15 cellular contexts compared by ENCODE assay signal in the genomic region with DNA sequence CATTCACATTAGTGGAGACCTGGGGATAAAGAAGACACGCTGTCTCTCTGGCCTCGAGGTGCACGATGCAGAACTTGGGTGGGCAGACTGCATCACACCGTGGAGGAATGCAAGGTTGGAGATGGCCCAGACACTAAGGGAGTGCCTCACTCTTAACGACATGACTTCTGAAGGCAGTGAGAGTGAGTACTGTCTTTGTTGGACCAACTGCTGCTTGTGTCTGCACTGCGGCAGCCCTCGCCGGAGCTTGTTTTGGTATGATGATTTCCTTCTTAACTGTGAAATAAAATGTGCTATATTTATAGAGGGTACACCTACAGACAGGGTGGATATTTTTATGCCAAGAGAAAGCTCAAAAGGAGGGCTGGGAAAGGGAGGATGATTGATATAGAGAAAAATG.
DNase-seq lines count a peak whose midpoint lies in the region; ATAC-seq and TF ChIP-seq lines count a peak whose summit lies in the region.
"Had no signal": no experiment of that assay in that cellular context is flagged by ENCODE, and none has a peak within 500 bp of the region (broad histone marks: within the 10 kb centered on the region; RNA-seq: fewer than 3 reads in every experiment).

No MANE protein-coding gene starts in this region.

- H3K27ac Mint-ChIP-seq in natural killer cell = peak overlapping the region; percentile 3 to 57
- peak overlapping the region in 1 of 2 donors; percentile 55 for H3K27ac Mint-ChIP-seq in natural killer cell treated with Interleukin-12 subunit alpha and Interleukin-12 subunit beta and Interleukin-15 and Interleukin-18, amount 100 ng/mL, for 72 hours
- peak overlapping the region; percentile 63 for H3K27ac Mint-ChIP-seq in chondrocyte (ENCODE audit: unreplicated experiment)
- H3K27ac Mint-ChIP-seq in mesothelial cell of epicardium = peak overlapping the region; percentile 18
- H3K27ac Mint-ChIP-seq: CD4-positive, alpha-beta T cell had no signal

- H3K36me3 Mint-ChIP-seq in natural killer cell = no peaks in the 10 kb centered on the region
- no peaks in the 10 kb centered on the region for H3K36me3 Mint-ChIP-seq in natural killer cell treated with Interleukin-12 subunit alpha and Interleukin-12 subunit beta and Interleukin-15 and Interleukin-18, amount 100 ng/mL, for 72 hours
- peaks cover 4% of the 10 kb centered on the region for H3K36me3 Mint-ChIP-seq in chondrocyte (ENCODE audit: low read depth)
- no peaks in the 10 kb centered on the region for H3K36me3 Mint-ChIP-seq in mesothelial cell of epicardium

- peaks cover 0 to 7% (median 2%) of the 10 kb centered on the region in 4 donors for H3K36me3 ChIP-seq in stomach

- WGBS in stomach, 5 donors = 83 to 92% (median 90%) methylated on average over 8 of the region's 8 CpGs

- no peaks in the 10 kb centered on the region for H3K27me3 ChIP-seq in stomach

- H3K4me3 ChIP-seq in stomach = no peak overlapping the region
- H3K4me3 ChIP-seq: GM23248 had no signal

- no peaks in the 10 kb centered on the region for H3K9me3 ChIP-seq in stomach

- TF ChIP-seq EP300 in stomach (IDR thresholded peaks at IDR 0.05) = no peak

- no peak overlapping the region for H3K27ac ChIP-seq in stomach
- H3K27ac ChIP-seq: 22Rv1, GM23248 had no signal

- intact Hi-C loops in natural killer cell (cut with micrococcal nuclease) = no loop called here
- intact Hi-C loops in stomach (cut with DNase I; ENCODE audit: low total_unique reads) = no loop called here
- intact Hi-C loops in Right ventricle myocardium superior (cut with DNase I) = no loop called here

- H3K4me3 Mint-ChIP-seq in natural killer cell = no peak overlapping the region
- H3K4me3 Mint-ChIP-seq in natural killer cell treated with Interleukin-12 subunit alpha and Interleukin-12 subunit beta and Interleukin-15 and Interleukin-18, amount 100 ng/mL, for 72 hours = no peak overlapping the region
- no peak overlapping the region for H3K4me3 Mint-ChIP-seq in chondrocyte (ENCODE audit: unreplicated experiment)
- no peak overlapping the region for H3K4me3 Mint-ChIP-seq in mesothelial cell of epicardium
- H3K4me3 Mint-ChIP-seq: CD4-positive, alpha-beta T cell had no signal

- no peaks in the 10 kb centered on the region for H3K27me3 Mint-ChIP-seq in natural killer cell (ENCODE audit: low read depth in 2 of 2)
- no peaks in the 10 kb centered on the region for H3K27me3 Mint-ChIP-seq in natural killer cell treated with Interleukin-12 subunit alpha and Interleukin-12 subunit beta and Interleukin-15 and Interleukin-18, amount 100 ng/mL, for 72 hours
- no peaks in the 10 kb centered on the region for H3K27me3 Mint-ChIP-seq in chondrocyte (ENCODE audit: low read depth)
- peaks cover 2% of the 10 kb centered on the region for H3K27me3 Mint-ChIP-seq in mesothelial cell of epicardium (ENCODE audit: low read depth)
- H3K27me3 Mint-ChIP-seq: CD4-positive, alpha-beta T cell had no signal

- H3K9me3 Mint-ChIP-seq in natural killer cell (no peaks in the 10 kb centered on the region), chondrocyte (ENCODE audit: low read depth) (no peaks in the 10 kb centered on the region), mesothelial cell of epicardium (no peaks in the 10 kb centered on the region)
- no peaks in the 10 kb centered on the region for H3K9me3 Mint-ChIP-seq in natural killer cell treated with Interleukin-12 subunit alpha and Interleukin-12 subunit beta and Interleukin-15 and Interleukin-18, amount 100 ng/mL, for 72 hours
- H3K9me3 Mint-ChIP-seq: CD4-positive, alpha-beta T cell had no signal

- no peak for TF ChIP-seq POLR2A in stomach (IDR thresholded peaks at IDR 0.05)

- ATAC-seq in natural killer cell (no peak), HG02970 (IDR thresholded peaks at IDR 0.05; ENCODE audit: low FRiP score, unreplicated experiment) (no peak), Right ventricle myocardium superior (ENCODE audit: poor library complexity) (no peak), HG03439 (IDR thresholded peaks at IDR 0.05; ENCODE audit: unreplicated experiment) (no peak)
- no peak for ATAC-seq in natural killer cell treated with Interleukin-12 subunit alpha and Interleukin-12 subunit beta and Interleukin-15 and Interleukin-18, amount 100 ng/mL, for 72 hours

- peaks cover 62 to 75% of the 10 kb centered on the region in 2 donors for H3K4me1 Mint-ChIP-seq in natural killer cell
- H3K4me1 Mint-ChIP-seq in natural killer cell treated with Interleukin-12 subunit alpha and Interleukin-12 subunit beta and Interleukin-15 and Interleukin-18, amount 100 ng/mL, for 72 hours (ENCODE audit: low read depth in 2 of 2) = peaks cover 46 to 56% of the 10 kb centered on the region in 2 donors
- peaks cover 25% of the 10 kb centered on the region for H3K4me1 Mint-ChIP-seq in chondrocyte (ENCODE audit: low read depth)
- peaks cover 17% of the 10 kb centered on the region for H3K4me1 Mint-ChIP-seq in mesothelial cell of epicardium

- H3K4me1 ChIP-seq in stomach = peaks cover 0 to 2% (median 0%) of the 10 kb centered on the region in 4 donors

- DNase-seq in natural killer cell = no peak
- DNase-seq in natural killer cell treated with Interleukin-12 subunit alpha and Interleukin-12 subunit beta and Interleukin-15 and Interleukin-18, amount 100 ng/mL, for 72 hours (ENCODE audit: low spot score) = no peak
- DNase-seq in chondrocyte (ENCODE audit: low spot score) = no peak
- DNase-seq in mesothelial cell of epicardium (ENCODE audit: low spot score in 2 of 2, unreplicated experiment in 2 of 2) = no peak
- no peak for DNase-seq in stomach
- no peak for DNase-seq in Right ventricle myocardium superior
- DNase-seq: C1 segment of cervical spinal cord; Calu3; CD4-positive, alpha-beta T cell; DMS 273 treated with DMSO at 0.1 percent for 48 hours; GM23248; H7 had no signal

- TF ChIP-seq CTCF in natural killer cell (IDR thresholded peaks at IDR 0.05) (no peak), chondrocyte (IDR thresholded peaks at IDR 0.05) (no peak), mesothelial cell of epicardium (IDR thresholded peaks at IDR 0.05; ENCODE audit: unreplicated experiment) (no peak), stomach (IDR thresholded peaks at IDR 0.05) (no peak)
